Comparison of ENCODE assay signal across 8 cellular contexts in the genomic region with DNA sequence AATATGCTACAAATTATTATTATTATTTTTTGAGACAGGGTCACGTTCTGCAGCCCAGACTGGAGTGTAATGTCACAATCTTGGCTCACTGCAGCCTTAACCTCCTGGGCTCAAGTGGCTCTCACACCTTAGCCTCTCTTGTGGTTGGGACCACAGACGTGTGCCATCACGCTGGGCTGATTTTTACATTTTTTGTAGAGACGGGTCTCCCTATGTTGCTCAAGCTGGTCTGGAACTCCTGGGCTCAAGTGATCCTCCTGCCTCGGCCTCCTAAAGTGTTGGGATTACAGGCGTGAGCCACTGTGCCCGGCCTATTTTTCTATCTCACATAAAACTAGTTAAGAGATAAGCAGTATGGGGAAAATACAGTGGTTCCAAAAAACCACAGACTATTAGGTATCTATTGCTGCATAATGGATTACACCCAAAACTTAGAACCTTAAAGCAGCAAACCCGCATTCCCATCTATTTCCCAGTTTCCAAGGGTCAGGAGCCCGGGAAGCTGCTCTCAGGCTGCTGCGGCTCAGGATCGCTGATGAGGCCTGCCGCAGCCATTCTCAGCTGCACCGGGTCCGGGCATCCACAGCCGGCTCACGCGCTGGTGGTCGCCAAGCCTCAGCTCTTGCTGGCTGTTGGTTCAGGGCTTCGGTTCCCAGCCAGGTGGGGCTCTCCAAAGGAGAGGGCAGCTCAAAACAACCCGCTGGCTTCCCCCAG.
DNase-seq lines count a peak whose midpoint lies in the region; ATAC-seq and TF ChIP-seq lines count a peak whose summit lies in the region.

No MANE protein-coding gene starts in this region.

- no peaks in the 10 kb centered on the region for H3K79me2 ChIP-seq in DND-41 (ENCODE audit: insufficient read depth, low read length)

- H3K4me3 ChIP-seq in DND-41 (ENCODE audit: low read depth in 1 of 2, low read length in 2 of 2) (peak overlapping the region in 1 of 2 experiments; percentile 77; a peak in 1 of 4 replicates), Panc1 (ENCODE audit: low read depth in 2 of 2, low read length in 2 of 2) (peak overlapping the region; percentile 70 to 74), psoas muscle (peak overlapping the region; percentile 73)

- peaks cover 16% of the 10 kb centered on the region for H3K4me1 ChIP-seq in DND-41 (ENCODE audit: insufficient read depth, low read length)
- 0 out of 2 replicates have a peak, but pooled peaks cover 2% of the 10 kb centered on the region for H3K4me1 ChIP-seq in Panc1 (ENCODE audit: control insufficient read depth, insufficient read depth, low read length)
- peaks cover 7% of the 10 kb centered on the region for H3K4me1 ChIP-seq in psoas muscle

- intact Hi-C loops in Panc1 (cut with micrococcal nuclease; ENCODE audit: unreplicated experiment): loop anchor here (1.0 kb wide), 1 partner anchor 160 kb away; no protein-coding TSS in a partner anchor
- intact Hi-C loops in psoas muscle (cut with DNase I): loop anchor here (1.0 to 10.0 kb wide), 8 partner anchors 82 to 480 kb away; partner anchors contain the start of genes NRF1 (in 1 of the 2) and UBE2H (in 1 of the 2)

- H3K27ac ChIP-seq in DND-41 (ENCODE audit: low read length) (no peak overlapping the region), Panc1 (ENCODE audit: low read length) (peak overlapping the region; percentile 81), epithelial cell of prostate (peak overlapping the region; percentile 78), psoas muscle (no peak overlapping the region)

- POLR2A ChIA-PET in Panc1 (lab: Charles Lee): interaction anchor here (0.6 kb wide), 1 partner anchor 180 kb away, joined by 5 read pairs; no protein-coding TSS in a partner anchor

- H3K9me3 ChIP-seq in DND-41 (ENCODE audit: insufficient read depth, low read length, severe bottlenecking) (no peaks in the 10 kb centered on the region), Panc1 (ENCODE audit: control insufficient read depth, insufficient read depth, low read depth, low read length) (no peaks in the 10 kb centered on the region), psoas muscle (no peaks in the 10 kb centered on the region)

- in situ Hi-C loops in Panc1 (cut with HindIII; ENCODE audit: low pct_unique_long_range_greater_than_20kb, low sequenced_read_pairs): no loop called here

- H2AFZ ChIP-seq in DND-41 (ENCODE audit: low read depth, low read length): peak overlapping the region; percentile 93

- H3K27me3 ChIP-seq in DND-41 (ENCODE audit: insufficient read depth, low read length, poor library complexity) (no peaks in the 10 kb centered on the region), Panc1 (ENCODE audit: control insufficient read depth, insufficient read depth, low read length) (no peaks in the 10 kb centered on the region), psoas muscle (ENCODE audit: insufficient read depth in 3 of 3, low read length in 2 of 3) (no peaks in the 10 kb centered on the region)

- DNase-seq in DND-41 (no peak), Panc1 (ENCODE audit: low read depth, low spot score) (no peak), epithelial cell of prostate (ENCODE audit: low read depth, low spot score) (no peak), psoas muscle (no peak), NCI-H128 (lab: John Stamatoyannopoulos, UW; ENCODE audit: unreplicated experiment) (no peak), SIG-M5 (lab: John Stamatoyannopoulos, UW) (no peak)

- peak overlapping the region; percentile 99 for H3K4me2 ChIP-seq in DND-41 (ENCODE audit: insufficient read depth, low read length)

- TF ChIP-seq CTCF in DND-41 (IDR thresholded peaks at IDR 0.05; ENCODE audit: borderline replicate concordance, extremely low read depth, low read length, poor library complexity, severe bottlenecking): peak; percentile 18
- no peak for TF ChIP-seq CTCF in Panc1 (IDR thresholded peaks at IDR 0.05)
- TF ChIP-seq CTCF in psoas muscle (IDR thresholded peaks at IDR 0.05): no peak

- CTCF ChIA-PET in Panc1 (lab: Charles Lee): interaction anchor here (0.5 to 1.3 kb wide), 13 partner anchors 63 to 461 kb away, joined by 3 to 12 read pairs (median 4); no protein-coding TSS in a partner anchor

- no peak overlapping the region; the same call in 1 of the 2 replicates for H3K9ac ChIP-seq in DND-41 (ENCODE audit: low read depth, low read length)

- ATAC-seq in DND-41 (ENCODE audit: insufficient read depth, low read depth) (no peak), Panc1 (no peak), psoas muscle (no peak), HG03520 (IDR thresholded peaks at IDR 0.05; ENCODE audit: unreplicated experiment) (no peak), HG03095 (IDR thresholded peaks at IDR 0.05; ENCODE audit: unreplicated experiment) (no peak)

- WGBS in psoas muscle, 3 donors: 50 to 61% (median 55%) methylated on average over 20 of the region's 20 CpGs

- H3K36me3 ChIP-seq in DND-41 (ENCODE audit: insufficient read depth, low read length) (no peaks in the 10 kb centered on the region), Panc1 (ENCODE audit: control insufficient read depth, insufficient read depth, low read length) (no peaks in the 10 kb centered on the region), psoas muscle (ENCODE audit: insufficient read depth in 1 of 2, low read depth in 1 of 2) (no peaks in the 10 kb centered on the region)

- no peaks in the 10 kb centered on the region for H4K20me1 ChIP-seq in DND-41 (ENCODE audit: insufficient read depth, low read length)

- BruUV-seq in Panc1 (replicated peaks; lab: Mats Ljungman, UMichigan): no TSS peak

Comparison
In these comparisons a context has a peak if more than half of its experiments do, and no peak if none do; other contexts are left out.
1. H3K27ac ChIP-seq: peak in Panc1 (single experiment) and epithelial cell of prostate (single experiment); none in DND-41 (single experiment) and psoas muscle (single experiment).